In genomic region chr5:103573411-103573810, GRCh38 we compare ENCODE assay signal across 21 cellular contexts. TPM values are rescaled to one million over a fixed set of nuclear protein-coding genes. Genes with fewer than 3 reads are reported as not detected.
DNase-seq lines count a peak whose midpoint lies in the region; ATAC-seq, FAIRE-seq and TF ChIP-seq lines count a peak whose summit lies in the region.
"Had no signal": no experiment of that assay in that cellular context is flagged by ENCODE, and none has a peak within 500 bp of the region (broad histone marks: within the 10 kb centered on the region; RNA-seq: fewer than 3 reads in every experiment).

No MANE protein-coding gene starts in this region.

- H3K27me3 ChIP-seq in iPS-15b (ENCODE audit: control insufficient read depth, insufficient read depth, low read length): no peaks in the 10 kb centered on the region

- H3K27ac Mint-ChIP-seq in mesothelial cell of epicardium: peak overlapping the region; percentile 48
- H3K27ac Mint-ChIP-seq: CD8-positive, alpha-beta memory T cell had no signal

- FAIRE-seq in G401.6 (lab: Jason Lieb, UNC): peak; percentile 25
- FAIRE-seq: A204.1 had no signal

- no peaks in the 10 kb centered on the region for H3K36me3 Mint-ChIP-seq in mesothelial cell of epicardium
- H3K36me3 Mint-ChIP-seq: CD8-positive, alpha-beta memory T cell had no signal

- peak; percentile 59 for DNase-seq in NCI-H69 (lab: John Stamatoyannopoulos, UW)
- DNase-seq in mesothelial cell of epicardium (ENCODE audit: low spot score in 2 of 2, unreplicated experiment in 2 of 2): no peak
- DNase-seq in medulla oblongata (ENCODE audit: extremely low spot score): no peak
- no peak for DNase-seq in left colon
- DNase-seq in central memory CD4-positive, alpha-beta T cell: no peak
- no peak for DNase-seq in DMS53 treated with DMSO at 0.1 percent for 48 hours (lab: John Stamatoyannopoulos, UW; ENCODE audit: unreplicated experiment)
- DNase-seq: Calu3; CD8-positive, alpha-beta memory T cell; DMS153; HCEC 1CT; Kasumi-1; NCI-H187 treated with DMSO at 0.1 percent for 48 hours; NCI-H2107; NCI-H2227 treated with DMSO at 0.1 percent for 48 hours; NCI-H510A; NCI-H774 had no signal

- H3K36me3 ChIP-seq in iPS-15b (ENCODE audit: control insufficient read depth, insufficient read depth, low read length): no peaks in the 10 kb centered on the region
- H3K36me3 ChIP-seq: SJSA1 had no signal

- H3K9ac ChIP-seq in iPS-15b (ENCODE audit: low read depth, low read length): peak overlapping the region; percentile 40

- TF ChIP-seq CTCF in mesothelial cell of epicardium (IDR thresholded peaks at IDR 0.05; ENCODE audit: unreplicated experiment): no peak

- no peak overlapping the region for H3K4me3 ChIP-seq in iPS-15b (ENCODE audit: low read depth, low read length)
- H3K4me3 ChIP-seq: SJSA1 had no signal

- no peak for ATAC-seq in left colon
- ATAC-seq: Right ventricle myocardium inferior had no signal

- intact Hi-C loops in left colon (cut with DNase I, micrococcal nuclease): no loop called here

- H3K4me1 ChIP-seq in iPS-15b (ENCODE audit: control insufficient read depth, insufficient read depth, low read length): peaks cover 7% of the 10 kb centered on the region
- H3K4me1 ChIP-seq: SJSA1 had no signal

- H3K4me1 Mint-ChIP-seq in mesothelial cell of epicardium: peaks cover 17% of the 10 kb centered on the region
- H3K4me1 Mint-ChIP-seq: CD8-positive, alpha-beta memory T cell had no signal

- no peaks in the 10 kb centered on the region for H3K9me3 ChIP-seq in iPS-15b (ENCODE audit: control insufficient read depth, insufficient read depth, low read length)
- H3K9me3 ChIP-seq: SJSA1 had no signal

- H3K27me3 Mint-ChIP-seq in mesothelial cell of epicardium (ENCODE audit: low read depth): no peaks in the 10 kb centered on the region

- no peak overlapping the region for H3K4me3 Mint-ChIP-seq in mesothelial cell of epicardium
- H3K4me3 Mint-ChIP-seq: CD8-positive, alpha-beta memory T cell had no signal

- H3K9me3 Mint-ChIP-seq in mesothelial cell of epicardium: peaks cover 5% of the 10 kb centered on the region

RNA-seq across cellular contexts. Expression of gene NUDT12, which starts 10.8 kb away (rescaled TPM):
- 12.2 to 14.1 TPM (median 12.7 TPM) in 3 replicates for total RNA-seq in mesothelial cell of epicardium
- total RNA-seq in left colon: 10 to 100 TPM; 20.3 to 25.3 TPM
